ENCODE assay signal across 1 cellular context in the genomic region with DNA sequence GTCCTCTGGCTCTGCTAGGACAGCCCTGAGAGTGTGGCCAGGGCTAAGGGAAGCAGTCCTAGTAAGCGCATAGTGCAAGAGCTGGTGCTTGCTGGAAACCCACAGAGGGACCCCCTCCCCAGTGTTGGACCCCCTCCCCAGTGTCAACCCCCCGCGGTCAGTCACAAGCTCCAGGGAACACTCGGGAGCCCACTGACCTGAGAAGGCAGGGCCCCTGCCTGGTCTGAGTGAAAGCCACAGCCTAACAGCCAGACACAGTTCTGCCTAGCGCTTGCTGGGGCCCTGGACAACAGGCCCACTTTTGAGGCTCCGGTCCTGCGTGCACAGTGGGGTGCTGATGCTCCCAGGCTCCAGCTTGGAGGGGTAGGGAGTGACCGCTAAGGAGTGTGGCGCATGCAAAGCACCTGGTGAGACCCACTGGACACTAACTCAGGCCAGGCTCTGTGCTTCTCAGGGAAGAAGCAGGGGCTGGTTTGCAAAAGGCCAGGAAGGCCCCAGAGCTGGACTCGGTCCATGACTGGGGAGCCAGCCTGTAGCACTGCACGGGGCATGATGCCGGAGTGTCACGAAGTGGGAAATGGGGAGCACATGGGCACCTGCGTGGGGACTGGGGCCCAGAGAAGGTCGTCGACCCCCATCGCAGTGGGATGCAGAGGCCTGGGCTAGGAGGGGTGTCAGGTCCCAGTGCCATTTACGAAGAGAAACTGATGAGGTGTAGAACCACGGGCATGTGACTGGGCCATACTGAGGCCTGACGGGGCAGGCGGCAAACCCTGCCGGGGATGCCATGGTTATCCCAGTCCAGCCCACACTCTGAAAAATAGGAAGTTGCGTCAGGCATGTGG.
TF ChIP-seq lines count a peak whose summit lies in the region.

No MANE protein-coding gene starts in this region.

TF ChIP-seq in WTC11, 78 proteins besides CTCF, POLR2A, EP300 and RAD21 (continued from another document):
- TF ChIP-seq, protein P1, sequence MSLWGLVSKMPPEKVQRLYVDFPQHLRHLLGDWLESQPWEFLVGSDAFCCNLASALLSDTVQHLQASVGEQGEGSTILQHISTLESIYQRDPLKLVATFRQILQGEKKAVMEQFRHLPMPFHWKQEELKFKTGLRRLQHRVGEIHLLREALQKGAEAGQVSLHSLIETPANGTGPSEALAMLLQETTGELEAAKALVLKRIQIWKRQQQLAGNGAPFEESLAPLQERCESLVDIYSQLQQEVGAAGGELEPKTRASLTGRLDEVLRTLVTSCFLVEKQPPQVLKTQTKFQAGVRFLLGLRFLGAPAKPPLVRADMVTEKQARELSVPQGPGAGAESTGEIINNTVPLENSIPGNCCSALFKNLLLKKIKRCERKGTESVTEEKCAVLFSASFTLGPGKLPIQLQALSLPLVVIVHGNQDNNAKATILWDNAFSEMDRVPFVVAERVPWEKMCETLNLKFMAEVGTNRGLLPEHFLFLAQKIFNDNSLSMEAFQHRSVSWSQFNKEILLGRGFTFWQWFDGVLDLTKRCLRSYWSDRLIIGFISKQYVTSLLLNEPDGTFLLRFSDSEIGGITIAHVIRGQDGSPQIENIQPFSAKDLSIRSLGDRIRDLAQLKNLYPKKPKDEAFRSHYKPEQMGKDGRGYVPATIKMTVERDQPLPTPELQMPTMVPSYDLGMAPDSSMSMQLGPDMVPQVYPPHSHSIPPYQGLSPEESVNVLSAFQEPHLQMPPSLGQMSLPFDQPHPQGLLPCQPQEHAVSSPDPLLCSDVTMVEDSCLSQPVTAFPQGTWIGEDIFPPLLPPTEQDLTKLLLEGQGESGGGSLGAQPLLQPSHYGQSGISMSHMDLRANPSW (CRISPR knock-in tag; conservative IDR thresholded peaks at IDR 0.05; ENCODE audit: low read depth): no peak
- TF ChIP-seq CREB1 (CRISPR knock-in tag; IDR thresholded peaks at IDR 0.05) (no peak), NFE2L1 (CRISPR knock-in tag; IDR thresholded peaks at IDR 0.05) (no peak), ELF4 (CRISPR knock-in tag; IDR thresholded peaks at IDR 0.05; ENCODE audit: low read depth) (no peak), ZNF423 (CRISPR knock-in tag; IDR thresholded peaks at IDR 0.05) (no peak), SMAD3 (CRISPR knock-in tag; IDR thresholded peaks at IDR 0.05; ENCODE audit: borderline replicate concordance) (no peak), NR3C1 (CRISPR knock-in tag; conservative IDR thresholded peaks at IDR 0.05; ENCODE audit: low read depth) (no peak), RELA (CRISPR knock-in tag; IDR thresholded peaks at IDR 0.05; ENCODE audit: borderline replicate concordance) (no peak)
- TF ChIP-seq, protein P2, sequence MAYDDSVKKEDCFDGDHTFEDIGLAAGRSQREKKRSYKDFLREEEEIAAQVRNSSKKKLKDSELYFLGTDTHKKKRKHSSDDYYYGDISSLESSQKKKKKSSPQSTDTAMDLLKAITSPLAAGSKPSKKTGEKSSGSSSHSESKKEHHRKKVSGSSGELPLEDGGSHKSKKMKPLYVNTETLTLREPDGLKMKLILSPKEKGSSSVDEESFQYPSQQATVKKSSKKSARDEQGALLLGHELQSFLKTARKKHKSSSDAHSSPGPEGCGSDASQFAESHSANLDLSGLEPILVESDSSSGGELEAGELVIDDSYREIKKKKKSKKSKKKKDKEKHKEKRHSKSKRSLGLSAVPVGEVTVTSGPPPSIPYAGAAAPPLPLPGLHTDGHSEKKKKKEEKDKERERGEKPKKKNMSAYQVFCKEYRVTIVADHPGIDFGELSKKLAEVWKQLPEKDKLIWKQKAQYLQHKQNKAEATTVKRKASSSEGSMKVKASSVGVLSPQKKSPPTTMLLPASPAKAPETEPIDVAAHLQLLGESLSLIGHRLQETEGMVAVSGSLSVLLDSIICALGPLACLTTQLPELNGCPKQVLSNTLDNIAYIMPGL (CRISPR knock-in tag; IDR thresholded peaks at IDR 0.05): no peak
- TF ChIP-seq, protein P3, sequence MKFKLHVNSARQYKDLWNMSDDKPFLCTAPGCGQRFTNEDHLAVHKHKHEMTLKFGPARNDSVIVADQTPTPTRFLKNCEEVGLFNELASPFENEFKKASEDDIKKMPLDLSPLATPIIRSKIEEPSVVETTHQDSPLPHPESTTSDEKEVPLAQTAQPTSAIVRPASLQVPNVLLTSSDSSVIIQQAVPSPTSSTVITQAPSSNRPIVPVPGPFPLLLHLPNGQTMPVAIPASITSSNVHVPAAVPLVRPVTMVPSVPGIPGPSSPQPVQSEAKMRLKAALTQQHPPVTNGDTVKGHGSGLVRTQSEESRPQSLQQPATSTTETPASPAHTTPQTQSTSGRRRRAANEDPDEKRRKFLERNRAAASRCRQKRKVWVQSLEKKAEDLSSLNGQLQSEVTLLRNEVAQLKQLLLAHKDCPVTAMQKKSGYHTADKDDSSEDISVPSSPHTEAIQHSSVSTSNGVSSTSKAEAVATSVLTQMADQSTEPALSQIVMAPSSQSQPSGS (CRISPR knock-in tag; IDR thresholded peaks at IDR 0.05; ENCODE audit: borderline replicate concordance, low read depth): no peak
- TF ChIP-seq, protein P4, sequence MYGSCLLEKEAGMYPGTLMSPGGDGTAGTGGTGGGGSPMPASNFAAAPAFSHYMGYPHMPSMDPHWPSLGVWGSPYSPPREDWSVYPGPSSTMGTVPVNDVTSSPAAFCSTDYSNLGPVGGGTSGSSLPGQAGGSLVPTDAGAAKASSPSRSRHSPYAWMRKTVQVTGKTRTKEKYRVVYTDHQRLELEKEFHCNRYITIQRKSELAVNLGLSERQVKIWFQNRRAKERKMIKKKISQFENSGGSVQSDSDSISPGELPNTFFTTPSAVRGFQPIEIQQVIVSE (CRISPR knock-in tag; IDR thresholded peaks at IDR 0.05; ENCODE audit: borderline replicate concordance): no peak
- TF ChIP-seq, protein P5, sequence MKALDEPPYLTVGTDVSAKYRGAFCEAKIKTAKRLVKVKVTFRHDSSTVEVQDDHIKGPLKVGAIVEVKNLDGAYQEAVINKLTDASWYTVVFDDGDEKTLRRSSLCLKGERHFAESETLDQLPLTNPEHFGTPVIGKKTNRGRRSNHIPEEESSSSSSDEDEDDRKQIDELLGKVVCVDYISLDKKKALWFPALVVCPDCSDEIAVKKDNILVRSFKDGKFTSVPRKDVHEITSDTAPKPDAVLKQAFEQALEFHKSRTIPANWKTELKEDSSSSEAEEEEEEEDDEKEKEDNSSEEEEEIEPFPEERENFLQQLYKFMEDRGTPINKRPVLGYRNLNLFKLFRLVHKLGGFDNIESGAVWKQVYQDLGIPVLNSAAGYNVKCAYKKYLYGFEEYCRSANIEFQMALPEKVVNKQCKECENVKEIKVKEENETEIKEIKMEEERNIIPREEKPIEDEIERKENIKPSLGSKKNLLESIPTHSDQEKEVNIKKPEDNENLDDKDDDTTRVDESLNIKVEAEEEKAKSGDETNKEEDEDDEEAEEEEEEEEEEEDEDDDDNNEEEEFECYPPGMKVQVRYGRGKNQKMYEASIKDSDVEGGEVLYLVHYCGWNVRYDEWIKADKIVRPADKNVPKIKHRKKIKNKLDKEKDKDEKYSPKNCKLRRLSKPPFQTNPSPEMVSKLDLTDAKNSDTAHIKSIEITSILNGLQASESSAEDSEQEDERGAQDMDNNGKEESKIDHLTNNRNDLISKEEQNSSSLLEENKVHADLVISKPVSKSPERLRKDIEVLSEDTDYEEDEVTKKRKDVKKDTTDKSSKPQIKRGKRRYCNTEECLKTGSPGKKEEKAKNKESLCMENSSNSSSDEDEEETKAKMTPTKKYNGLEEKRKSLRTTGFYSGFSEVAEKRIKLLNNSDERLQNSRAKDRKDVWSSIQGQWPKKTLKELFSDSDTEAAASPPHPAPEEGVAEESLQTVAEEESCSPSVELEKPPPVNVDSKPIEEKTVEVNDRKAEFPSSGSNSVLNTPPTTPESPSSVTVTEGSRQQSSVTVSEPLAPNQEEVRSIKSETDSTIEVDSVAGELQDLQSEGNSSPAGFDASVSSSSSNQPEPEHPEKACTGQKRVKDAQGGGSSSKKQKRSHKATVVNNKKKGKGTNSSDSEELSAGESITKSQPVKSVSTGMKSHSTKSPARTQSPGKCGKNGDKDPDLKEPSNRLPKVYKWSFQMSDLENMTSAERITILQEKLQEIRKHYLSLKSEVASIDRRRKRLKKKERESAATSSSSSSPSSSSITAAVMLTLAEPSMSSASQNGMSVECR (CRISPR knock-in tag; IDR thresholded peaks at IDR 0.05; ENCODE audit: borderline replicate concordance): no peak
- TF ChIP-seq, protein P6, sequence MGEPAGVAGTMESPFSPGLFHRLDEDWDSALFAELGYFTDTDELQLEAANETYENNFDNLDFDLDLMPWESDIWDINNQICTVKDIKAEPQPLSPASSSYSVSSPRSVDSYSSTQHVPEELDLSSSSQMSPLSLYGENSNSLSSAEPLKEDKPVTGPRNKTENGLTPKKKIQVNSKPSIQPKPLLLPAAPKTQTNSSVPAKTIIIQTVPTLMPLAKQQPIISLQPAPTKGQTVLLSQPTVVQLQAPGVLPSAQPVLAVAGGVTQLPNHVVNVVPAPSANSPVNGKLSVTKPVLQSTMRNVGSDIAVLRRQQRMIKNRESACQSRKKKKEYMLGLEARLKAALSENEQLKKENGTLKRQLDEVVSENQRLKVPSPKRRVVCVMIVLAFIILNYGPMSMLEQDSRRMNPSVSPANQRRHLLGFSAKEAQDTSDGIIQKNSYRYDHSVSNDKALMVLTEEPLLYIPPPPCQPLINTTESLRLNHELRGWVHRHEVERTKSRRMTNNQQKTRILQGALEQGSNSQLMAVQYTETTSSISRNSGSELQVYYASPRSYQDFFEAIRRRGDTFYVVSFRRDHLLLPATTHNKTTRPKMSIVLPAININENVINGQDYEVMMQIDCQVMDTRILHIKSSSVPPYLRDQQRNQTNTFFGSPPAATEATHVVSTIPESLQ (CRISPR knock-in tag; IDR thresholded peaks at IDR 0.05): no peak
TF ChIP-seq in WTC11: peak in this region for 0.
